Comparison of ENCODE assay signal across 1 cellular context in genomic region chr19:1592023-1592754, GRCh38.
TF ChIP-seq lines count a peak whose summit lies in the region.

No MANE protein-coding gene starts in this region.

TF ChIP-seq in GM12878, 131 proteins besides CTCF, POLR2A, EP300 and RAD21 (continued from another document):
- TF ChIP-seq ZNF592 (IDR thresholded peaks at IDR 0.05) (0 out of 2 replicates have a peak, but pooled peaks have one; percentile 24), LARP7 (IDR thresholded peaks at IDR 0.05) (peak; percentile 94; the same call in 1 of the 2 replicates), BACH1 (IDR thresholded peaks at IDR 0.05; ENCODE audit: borderline replicate concordance) (peak; percentile 83), MXI1 (IDR thresholded peaks at IDR 0.05; ENCODE audit: low read depth, low read length) (peak; percentile 96), FOXM1 (IDR thresholded peaks at IDR 0.05; ENCODE audit: low read depth, low read length) (no peak), NR2C2 (IDR thresholded peaks at IDR 0.05; ENCODE audit: borderline replicate concordance, control insufficient read depth, insufficient read length, low read depth) (no peak), GABPA (IDR thresholded peaks at IDR 0.05; ENCODE audit: low read depth) (no peak), HDAC6 (IDR thresholded peaks at IDR 0.05; ENCODE audit: unreplicated experiment) (no peak), BCL3 (IDR thresholded peaks at IDR 0.05; ENCODE audit: borderline replicate concordance, insufficient read depth, low read depth, low read length, poor library complexity, severe bottlenecking) (peak; percentile 7), NFIC (IDR thresholded peaks at IDR 0.05; ENCODE audit: low read depth, low read length) (no peak), BCLAF1 (IDR thresholded peaks at IDR 0.05) (0 out of 2 replicates have a peak, but pooled peaks have one; percentile 53), ZNF207 (IDR thresholded peaks at IDR 0.05; ENCODE audit: borderline replicate concordance) (no peak; the same call in 1 of the 2 replicates), NRF1 (conservative IDR thresholded peaks at IDR 0.05; ENCODE audit: low read depth, low read length) (peak; percentile 77), TCF12 (IDR thresholded peaks at IDR 0.05; ENCODE audit: low read depth, low read length) (peak; percentile 6; the same call in 1 of the 2 replicates), ATF7 (IDR thresholded peaks at IDR 0.05; ENCODE audit: low read depth) (no peak), BMI1 (IDR thresholded peaks at IDR 0.05; ENCODE audit: borderline replicate concordance) (no peak), POLR2AphosphoS2 (IDR thresholded peaks at IDR 0.05; ENCODE audit: low read depth, low read length) (peak; percentile 76), SMAD5 (IDR thresholded peaks at IDR 0.05; ENCODE audit: low read depth) (peak; percentile 89), SMARCA5 (IDR thresholded peaks at IDR 0.05) (peak; percentile 82), SUZ12 (IDR thresholded peaks at IDR 0.05; ENCODE audit: unreplicated experiment) (no peak)
TF ChIP-seq in GM12878: peak in this region for 33.
